In genomic region chr6:37477656-37478435, GRCh38 we compare ENCODE assay signal across 19 cellular contexts. TPM values are rescaled to one million over a fixed set of nuclear protein-coding genes. Genes with fewer than 3 reads are reported as not detected.
DNase-seq lines count a peak whose midpoint lies in the region; ATAC-seq lines count a peak whose summit lies in the region.
"Had no signal": no experiment of that assay in that cellular context is flagged by ENCODE, and none has a peak within 500 bp of the region (broad histone marks: within the 10 kb centered on the region; RNA-seq: fewer than 3 reads in every experiment).

No MANE protein-coding gene starts in this region.

- no peak overlapping the region for H3K4me3 Mint-ChIP-seq in activated CD4-positive, alpha-beta T cell treated with anti-CD3 and anti-CD28 coated beads, Interleukin-2, amount 10 ng/mL, durations not matched to agents 24 days and 14 days
- H3K4me3 Mint-ChIP-seq: B cell had no signal

- no peak for DNase-seq in activated CD4-positive, alpha-beta T cell treated with anti-CD3 and anti-CD28 coated beads, Interleukin-2, amount 10 ng/mL, durations not matched to agents 24 days and 14 days
- no peak for DNase-seq in activated CD4-positive, alpha-beta T cell treated with anti-CD3 and anti-CD28 coated beads, Interleukin-2, amount 50 U/mL, for 1 hour
- peak; percentile 8 for DNase-seq in D341Med (ENCODE audit: low spot score)
- DNase-seq in caudate nucleus (lab: John Stamatoyannopoulos, UW) = peak in 1 of 61 donors; percentile 25
- DNase-seq in posterior vena cava (ENCODE audit: low spot score) = peak; percentile 40
- DNase-seq in activated gamma-delta T cell (lab: John Stamatoyannopoulos, UW) = no peak
- DNase-seq in glomerular visceral epithelial cell (ENCODE audit: extremely low spot score) = no peak
- DNase-seq: 8988T, COR-L47, H7, KG1, MV-4-11, NCI-H1694 treated with DMSO at 0.1 percent for 48 hours, NCI-H510A, NCI-H748 treated with DMSO at 0.1 percent for 48 hours, OCI-M1 had no signal

- intact Hi-C loops in activated CD4-positive, alpha-beta T cell treated with anti-CD3 and anti-CD28 coated beads, Interleukin-2, amount 10 ng/mL, durations not matched to agents 24 days and 14 days (cut with micrococcal nuclease) = no loop called here
- intact Hi-C loops in posterior vena cava (cut with DNase I) = no loop called here

- H3K27ac Mint-ChIP-seq in activated CD4-positive, alpha-beta T cell treated with anti-CD3 and anti-CD28 coated beads, Interleukin-2, amount 10 ng/mL, durations not matched to agents 24 days and 14 days = peak overlapping the region; percentile 32
- H3K27ac Mint-ChIP-seq: B cell had no signal

- no peaks in the 10 kb centered on the region for H3K27me3 Mint-ChIP-seq in activated CD4-positive, alpha-beta T cell treated with anti-CD3 and anti-CD28 coated beads, Interleukin-2, amount 10 ng/mL, durations not matched to agents 24 days and 14 days
- H3K27me3 Mint-ChIP-seq: B cell had no signal

- no peaks in the 10 kb centered on the region for H3K9me3 Mint-ChIP-seq in activated CD4-positive, alpha-beta T cell treated with anti-CD3 and anti-CD28 coated beads, Interleukin-2, amount 10 ng/mL, durations not matched to agents 24 days and 14 days

- ATAC-seq in HG03521 (IDR thresholded peaks at IDR 0.05; ENCODE audit: unreplicated experiment) = no peak
- ATAC-seq: HepG2 had no signal

- no peaks in the 10 kb centered on the region for H3K4me1 Mint-ChIP-seq in activated CD4-positive, alpha-beta T cell treated with anti-CD3 and anti-CD28 coated beads, Interleukin-2, amount 10 ng/mL, durations not matched to agents 24 days and 14 days
- H3K4me1 Mint-ChIP-seq: B cell had no signal

- H3K27ac ChIP-seq in caudate nucleus (ENCODE audit: low read depth, low read length) = peak overlapping the region; percentile 27

- H3K36me3 Mint-ChIP-seq in activated CD4-positive, alpha-beta T cell treated with anti-CD3 and anti-CD28 coated beads, Interleukin-2, amount 10 ng/mL, durations not matched to agents 24 days and 14 days (ENCODE audit: low read depth) = peaks cover 66% of the 10 kb centered on the region

RNA-seq across cellular contexts. Expression of gene CCDC167, which starts 21.8 kb away (rescaled TPM):
- 59.1 and 62.4 TPM in 2 replicates for total RNA-seq in activated CD4-positive, alpha-beta T cell treated with anti-CD3 and anti-CD28 coated beads, Interleukin-2, amount 10 ng/mL, durations not matched to agents 24 days and 14 days
- 10 to 100 TPM; 16.2 to 18.9 TPM for total RNA-seq in posterior vena cava

RNA-seq across cellular contexts. Expression of gene CMTR1, which starts 44.8 kb away (rescaled TPM):
- 56.4 and 57.1 TPM in 2 replicates for total RNA-seq in activated CD4-positive, alpha-beta T cell treated with anti-CD3 and anti-CD28 coated beads, Interleukin-2, amount 10 ng/mL, durations not matched to agents 24 days and 14 days
- 10 to 100 TPM; 24.0 to 27.9 TPM for total RNA-seq in posterior vena cava

Comparison
In these comparisons a context has a peak if more than half of its experiments do, and no peak if none do; other contexts are left out.
1. DNase-seq: peak in D341Med (single experiment) and posterior vena cava (single experiment); none in activated CD4-positive, alpha-beta T cell treated with anti-CD3 and anti-CD28 coated beads, Interleukin-2, amount 10 ng/mL, durations not matched to agents 24 days and 14 days (single experiment), activated CD4-positive, alpha-beta T cell treated with anti-CD3 and anti-CD28 coated beads, Interleukin-2, amount 50 U/mL, for 1 hour (single experiment), activated gamma-delta T cell (single experiment) and glomerular visceral epithelial cell (single experiment).